ENCODE assay signal across 1 cellular context in genomic region chr10:102781089-102781920, GRCh38.
TF ChIP-seq lines count a peak whose summit lies in the region.

No MANE protein-coding gene starts in this region.

TF ChIP-seq in HEK293, 187 proteins besides CTCF, POLR2A, EP300 and RAD21 (continued from another document):
- TF ChIP-seq AEBP2 (tag by site-specific recombination; IDR thresholded peaks at IDR 0.05; ENCODE audit: borderline replicate concordance) (no peak), ZNF701 (tag by site-specific recombination; IDR thresholded peaks at IDR 0.05) (0 out of 2 replicates have a peak, but pooled peaks have one; percentile 59), HOXC10 (CRISPR knock-in tag; IDR thresholded peaks at IDR 0.05) (no peak), ZNF214 (tag by site-specific recombination; IDR thresholded peaks at IDR 0.05; ENCODE audit: borderline replicate concordance) (no peak), PRDM10 (tag by site-specific recombination; IDR thresholded peaks at IDR 0.05) (peak; percentile 69), PRDM1 (tag by site-specific recombination; IDR thresholded peaks at IDR 0.05) (no peak), ZNF600 (tag by site-specific recombination; IDR thresholded peaks at IDR 0.05) (0 out of 2 replicates have a peak, but pooled peaks have one; percentile 14), ZNF580 (tag by site-specific recombination; IDR thresholded peaks at IDR 0.05) (no peak), ZNF335 (tag by site-specific recombination; conservative IDR thresholded peaks at IDR 0.05) (peak; percentile 62), SCRT2 (tag by site-specific recombination; IDR thresholded peaks at IDR 0.05) (peak; percentile 49; the same call in 1 of the 2 replicates), SP2 (tag by site-specific recombination; IDR thresholded peaks at IDR 0.05) (no peak), ZNF677 (tag by site-specific recombination; IDR thresholded peaks at IDR 0.05) (0 out of 2 replicates have a peak, but pooled peaks have one; percentile 19), ZNF768 (tag by site-specific recombination; IDR thresholded peaks at IDR 0.05) (no peak), ZNF664 (tag by site-specific recombination; IDR thresholded peaks at IDR 0.05) (no peak)
TF ChIP-seq in HEK293: peak in this region for 7.
